2 cellular contexts compared by ENCODE assay signal in genomic region chr3:57731311-57731710, GRCh38.
TF ChIP-seq lines count a peak whose summit lies in the region.

No MANE protein-coding gene starts in this region.

TF ChIP-seq in IMR-90, 13 proteins besides CTCF, POLR2A, EP300 and RAD21 (continued from another document):
- TF ChIP-seq RFX5 (IDR thresholded peaks at IDR 0.05; ENCODE audit: low read depth, low read length) (no peak), ELK1 (IDR thresholded peaks at IDR 0.05; ENCODE audit: borderline replicate concordance, low read depth, low read length) (no peak), USF2 (IDR thresholded peaks at IDR 0.05; ENCODE audit: low read depth, low read length) (no peak), MXI1 (IDR thresholded peaks at IDR 0.05; ENCODE audit: borderline replicate concordance, low read depth, low read length) (no peak), NFE2L2 (IDR thresholded peaks at IDR 0.05; ENCODE audit: low read depth, low read length) (no peak)

TF ChIP-seq in HEK293T, 16 proteins besides CTCF, POLR2A, EP300 and RAD21 (continued from another document):
- no peak for TF ChIP-seq PKNOX1 (IDR thresholded peaks at IDR 0.05)
- TF ChIP-seq TARDBP (IDR thresholded peaks at IDR 0.05): no peak
- TF ChIP-seq FOXK2 (IDR thresholded peaks at IDR 0.05): no peak
- TF ChIP-seq HDGF (IDR thresholded peaks at IDR 0.05; ENCODE audit: borderline replicate concordance): no peak
- TF ChIP-seq ELF4 (IDR thresholded peaks at IDR 0.05): no peak
- TF ChIP-seq FOXM1 (IDR thresholded peaks at IDR 0.05; ENCODE audit: borderline replicate concordance): no peak
- TF ChIP-seq L3MBTL2 (conservative IDR thresholded peaks at IDR 0.05): no peak
